ENCODE assay signal across 8 cellular contexts in the genomic region with DNA sequence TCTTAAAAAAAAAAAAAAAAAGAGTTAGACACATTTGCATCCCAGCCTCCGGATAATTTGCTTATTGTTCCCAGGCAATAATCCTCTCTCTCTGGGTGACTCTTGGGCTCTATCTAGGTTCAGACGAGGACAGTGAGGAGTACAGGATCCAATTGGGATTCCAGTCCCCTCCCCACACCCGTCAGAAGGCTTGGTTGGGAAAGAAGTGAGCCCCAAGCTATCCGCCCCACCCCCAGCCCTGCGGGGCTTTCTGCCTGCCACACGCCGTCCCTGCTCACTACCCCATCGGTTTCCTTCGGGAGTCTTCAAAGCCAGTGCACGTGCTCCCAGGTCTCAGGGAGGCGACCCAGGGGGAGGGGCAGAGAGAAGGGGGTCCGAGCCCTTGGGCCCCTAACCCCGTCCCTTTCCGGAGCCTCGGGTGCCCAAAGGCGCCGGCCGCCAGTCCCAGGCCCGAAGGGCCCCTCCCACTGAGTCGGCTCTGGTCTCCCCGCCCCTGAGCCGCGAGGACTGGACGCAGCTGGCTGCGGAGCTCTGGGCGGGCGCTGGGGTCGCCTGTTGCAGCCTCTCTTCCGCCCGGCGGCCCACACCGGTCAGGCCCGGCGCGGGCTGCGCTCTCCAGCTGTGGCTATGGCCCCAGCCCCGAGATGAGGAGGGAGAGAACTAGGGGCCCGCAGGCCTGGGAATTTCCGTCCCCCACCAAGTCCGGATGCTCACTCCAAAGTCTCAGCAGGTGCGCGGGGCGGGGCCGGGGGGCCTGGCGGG. TPM values are rescaled to one million over a fixed set of nuclear protein-coding genes. Genes with fewer than 3 reads are reported as not detected.
DNase-seq lines count a peak whose midpoint lies in the region; ATAC-seq lines count a peak whose summit lies in the region.

No MANE protein-coding gene starts in this region.

- peak; percentile 63 for DNase-seq in NCI-H748 treated with DMSO at 0.1 percent for 48 hours (lab: John Stamatoyannopoulos, UW)
- DNase-seq in astrocyte of the hippocampus (ENCODE audit: low read depth, low spot score), result peak; percentile 69
- no peak for DNase-seq in iPS DF 6.9 (ENCODE audit: low read depth, low spot score)
- peak; percentile 44 for DNase-seq in renal cortical epithelial cell (ENCODE audit: low read depth)
- DNase-seq in NCI-H446 treated with DMSO at 0.1 percent for 48 hours (lab: John Stamatoyannopoulos, UW), result no peak

- H3K27ac ChIP-seq in BLaER1 treated with 17β-estradiol and CSF1 and Interleukin-3, amounts not matched to agents 10 nM and 100 nM, result peak overlapping the region in 6 of 11 experiments; percentile 1 to 51 (median 34); a peak in 9 of 22 replicates
- peak overlapping the region; percentile 38 for H3K27ac ChIP-seq in iPS DF 6.9 (ENCODE audit: low read length)

- H4K20me1 ChIP-seq in BLaER1 treated with 17β-estradiol and CSF1 and Interleukin-3, amounts not matched to agents 10 nM and 100 nM, result peaks cover 0 to 6% (median 1%) of the 10 kb centered on the region in 11 experiments; a peak in 12 of 22 replicates

- no peaks in the 10 kb centered on the region for H3K9me3 ChIP-seq in BLaER1 treated with 17β-estradiol and CSF1 and Interleukin-3, amounts not matched to agents 10 nM and 100 nM (replicated peaks in 1 of 11)
- no peaks in the 10 kb centered on the region for H3K9me3 ChIP-seq in iPS DF 6.9 (ENCODE audit: control insufficient read depth, insufficient read depth, low read length)

- WGBS in iPS DF 6.9 (ENCODE audit: insufficient coverage, insufficient read length), result no CpG with 5 or more reads among the region's 45 CpGs

- peak; percentile 49 for ATAC-seq in GM18511 (IDR thresholded peaks at IDR 0.05; ENCODE audit: unreplicated experiment)
- peak; percentile 45 for ATAC-seq in HG02981 (IDR thresholded peaks at IDR 0.05; ENCODE audit: unreplicated experiment)

- peak overlapping the region; percentile 15 to 72 (median 59); a peak in 19 of 22 replicates for H3K9ac ChIP-seq in BLaER1 treated with 17β-estradiol and CSF1 and Interleukin-3, amounts not matched to agents 10 nM and 100 nM

- H3K36me3 ChIP-seq in BLaER1 treated with 17β-estradiol and CSF1 and Interleukin-3, amounts not matched to agents 10 nM and 100 nM, result no peaks in the 10 kb centered on the region
- no peaks in the 10 kb centered on the region for H3K36me3 ChIP-seq in iPS DF 6.9 (ENCODE audit: control insufficient read depth, insufficient read depth, low read length)

- H3K4me2 ChIP-seq in BLaER1 treated with 17β-estradiol and CSF1 and Interleukin-3, amounts not matched to agents 10 nM and 100 nM, result peak overlapping the region; percentile 80 to 98 (median 92)

- H3K4me1 ChIP-seq in BLaER1 treated with 17β-estradiol and CSF1 and Interleukin-3, amounts not matched to agents 10 nM and 100 nM, result peaks cover 53 to 73% (median 63%) of the 10 kb centered on the region in 10 experiments
- peaks cover 20% of the 10 kb centered on the region for H3K4me1 ChIP-seq in iPS DF 6.9 (ENCODE audit: control insufficient read depth, insufficient read depth, low read length)

- H3K27me3 ChIP-seq in BLaER1 treated with 17β-estradiol and CSF1 and Interleukin-3, amounts not matched to agents 10 nM and 100 nM, result peaks cover 0 to 9% (median 0%) of the 10 kb centered on the region in 11 experiments; a peak in 1 of 22 replicates
- H3K27me3 ChIP-seq in iPS DF 6.9 (ENCODE audit: control insufficient read depth, insufficient read depth, low read length), result no peaks in the 10 kb centered on the region

- H3K4me3 ChIP-seq in BLaER1 treated with 17β-estradiol and CSF1 and Interleukin-3, amounts not matched to agents 10 nM and 100 nM, result peak overlapping the region; percentile 35 to 65 (median 48); a peak in 19 of 20 replicates
- H3K4me3 ChIP-seq in iPS DF 6.9 (ENCODE audit: low read length), result peak overlapping the region; percentile 44; the same call in 1 of the 2 replicates

RNA-seq across cellular contexts. Expression of a gene that starts 2.5 kb away (rescaled TPM):
- not detected in 2 replicates for total RNA-seq in renal cortical epithelial cell

RNA-seq across cellular contexts. Expression of a gene that starts 4.2 kb away (rescaled TPM):
- total RNA-seq in renal cortical epithelial cell, result 15.1 and 15.3 TPM in 2 replicates

RNA-seq across cellular contexts. Expression of a gene that starts 27.7 kb away (rescaled TPM):
- total RNA-seq in renal cortical epithelial cell, result 759 and 823 TPM in 2 replicates

RNA-seq across cellular contexts. Expression of a gene that starts 38.1 kb away (rescaled TPM):
- total RNA-seq in renal cortical epithelial cell, result 64.3 and 103 TPM in 2 replicates

RNA-seq across cellular contexts. Expression of a gene that starts 46.1 kb away (rescaled TPM):
- total RNA-seq in renal cortical epithelial cell, result 17.6 and 28.1 TPM in 2 replicates

Comparison
In these comparisons a context has a peak if more than half of its experiments do, and no peak if none do; other contexts are left out.
1. DNase-seq: peak in NCI-H748 treated with DMSO at 0.1 percent for 48 hours (single experiment), astrocyte of the hippocampus (single experiment) and renal cortical epithelial cell (single experiment); none in iPS DF 6.9 (single experiment) and NCI-H446 treated with DMSO at 0.1 percent for 48 hours (single experiment).